In genomic region chr14:26074892-26075291, GRCh38 we compare ENCODE assay signal across 7 cellular contexts.
"Had no signal": no experiment of that assay in that cellular context is flagged by ENCODE, and none has a peak within 500 bp of the region (broad histone marks: within the 10 kb centered on the region; RNA-seq: fewer than 3 reads in every experiment).

No MANE protein-coding gene starts in this region.

- H3K36me3 Mint-ChIP-seq: IgD-negative memory B cell had no signal

- H3K27me3 Mint-ChIP-seq: IgD-negative memory B cell had no signal

- FAIRE-seq: HTR-8/SVneo, K562 had no signal

- ATAC-seq: K562 had no signal

- DNase-seq: IMR-90, KBM-7, KG1 had no signal

- H3K4me3 ChIP-seq: K562 had no signal

- H3K27ac ChIP-seq: HL-60 had no signal

- H3K4me1 Mint-ChIP-seq: IgD-negative memory B cell had no signal

- H3K27ac Mint-ChIP-seq: IgD-negative memory B cell had no signal

- H3K4me3 Mint-ChIP-seq: IgD-negative memory B cell had no signal
